8 cellular contexts compared by ENCODE assay signal in the genomic region with DNA sequence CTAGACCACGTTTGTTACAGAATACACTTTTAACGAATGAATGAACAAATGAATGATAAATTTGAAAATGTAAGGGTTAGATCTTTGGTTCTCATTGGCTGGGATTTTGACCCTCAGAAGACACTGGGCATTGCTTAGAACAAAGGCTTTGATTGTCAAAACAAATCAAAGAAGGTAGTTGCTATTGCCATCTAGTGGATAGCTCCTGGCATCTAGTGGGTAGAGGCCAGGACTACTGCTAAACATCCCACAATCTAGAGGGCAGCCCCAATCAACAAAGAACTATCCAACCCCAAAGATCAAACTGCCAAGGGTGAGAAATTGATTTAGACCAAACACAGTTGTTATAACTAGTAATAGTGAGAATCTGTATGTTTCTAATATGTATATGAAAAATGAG.
DNase-seq lines count a peak whose midpoint lies in the region; ATAC-seq, FAIRE-seq and TF ChIP-seq lines count a peak whose summit lies in the region.

No MANE protein-coding gene starts in this region.

- no peaks in the 10 kb centered on the region for H3K9me3 ChIP-seq in keratinocyte (ENCODE audit: control insufficient read depth, low read depth, low read length)

- H3K9me3 Mint-ChIP-seq in T-helper 2 cell treated with Interferon-gamma antibody and Interleukin-4, amounts not matched to agents 5 μg/mL and 100 μg/mL, for 36 hours: no peaks in the 10 kb centered on the region

- no peaks in the 10 kb centered on the region for H4K20me1 ChIP-seq in keratinocyte (ENCODE audit: control insufficient read depth, extremely low read depth, insufficient read depth, low read length)

- H3K4me3 ChIP-seq in keratinocyte (ENCODE audit: control insufficient read depth in 2 of 3, extremely low read depth in 1 of 3, insufficient read depth in 2 of 3, low read depth in 1 of 3, low read length in 3 of 3): no peak overlapping the region

- no peak overlapping the region for H3K9ac ChIP-seq in keratinocyte (ENCODE audit: control insufficient read depth, extremely low read depth, insufficient read depth, low read length)

- no peak for FAIRE-seq in keratinocyte (lab: Jason Lieb, UNC)

- H3K4me1 Mint-ChIP-seq in T-helper 2 cell treated with Interferon-gamma antibody and Interleukin-4, amounts not matched to agents 5 μg/mL and 100 μg/mL, for 36 hours (ENCODE audit: low read depth): no peaks in the 10 kb centered on the region

- peak; percentile 10 to 51 (median 26) for TF ChIP-seq CTCF in keratinocyte (optimal IDR thresholded peaks at IDR 0.05 in 1 of 3, IDR thresholded peaks at IDR 0.05 in 1 of 3, conservative IDR thresholded peaks at IDR 0.05 in 1 of 3; ENCODE audit: extremely low read depth in 1 of 3, insufficient read depth in 2 of 3, low read length in 3 of 3)

- H3K27ac ChIP-seq in keratinocyte (ENCODE audit: control insufficient read depth, insufficient read depth, low read length): no peak overlapping the region

- H3K4me1 ChIP-seq in keratinocyte (ENCODE audit: control insufficient read depth, extremely low read depth, insufficient read depth, low read length): no peaks in the 10 kb centered on the region

- no peaks in the 10 kb centered on the region for H3K36me3 ChIP-seq in keratinocyte (ENCODE audit: control insufficient read depth in 2 of 2, extremely low read depth in 1 of 2, insufficient read depth in 2 of 2, low read length in 2 of 2)

- dilution Hi-C loops in keratinocyte (cut with MboI; ENCODE audit: extremely low pct_ligation_motif_present, low sequenced_read_pairs): no loop called here

- no peak overlapping the region for H3K4me2 ChIP-seq in keratinocyte (ENCODE audit: control insufficient read depth, extremely low read depth, insufficient read depth, low read depth, low read length)

- no peaks in the 10 kb centered on the region for H3K27me3 Mint-ChIP-seq in T-helper 2 cell treated with Interferon-gamma antibody and Interleukin-4, amounts not matched to agents 5 μg/mL and 100 μg/mL, for 36 hours (ENCODE audit: low read depth)

- no peaks in the 10 kb centered on the region for H3K27me3 ChIP-seq in keratinocyte (ENCODE audit: control insufficient read depth, extremely low read depth, insufficient read depth, low read length)

- H2AFZ ChIP-seq in keratinocyte (ENCODE audit: control insufficient read depth, low read length): no peak overlapping the region

- no peak overlapping the region for H3K27ac Mint-ChIP-seq in T-helper 2 cell treated with Interferon-gamma antibody and Interleukin-4, amounts not matched to agents 5 μg/mL and 100 μg/mL, for 36 hours

- H3K4me3 Mint-ChIP-seq in T-helper 2 cell treated with Interferon-gamma antibody and Interleukin-4, amounts not matched to agents 5 μg/mL and 100 μg/mL, for 36 hours: no peak overlapping the region

- no peaks in the 10 kb centered on the region for H3K36me3 Mint-ChIP-seq in T-helper 2 cell treated with Interferon-gamma antibody and Interleukin-4, amounts not matched to agents 5 μg/mL and 100 μg/mL, for 36 hours (ENCODE audit: low read depth)

- no peaks in the 10 kb centered on the region for H3K9me1 ChIP-seq in keratinocyte (ENCODE audit: control insufficient read depth, extremely low read depth, insufficient read depth, low read length)

- DNase-seq in NCI-H146 (lab: John Stamatoyannopoulos, UW) (peak; percentile 36), NCI-H146 treated with DMSO at 0.1 percent for 48 hours (lab: John Stamatoyannopoulos, UW; ENCODE audit: unreplicated experiment) (no peak), NCI-H69 (lab: John Stamatoyannopoulos, UW) (peak; percentile 52), keratinocyte (ENCODE audit: low read depth, low spot score) (no peak), NCI-H2107 (lab: John Stamatoyannopoulos, UW) (no peak)
- DNase-seq in central memory CD4-positive, alpha-beta T cell: no peak
- DNase-seq in T-helper 2 cell treated with Interferon-gamma antibody and Interleukin-4, amounts not matched to agents 5 μg/mL and 100 μg/mL, for 36 hours (ENCODE audit: low spot score): no peak

- no peaks in the 10 kb centered on the region for H3K79me2 ChIP-seq in keratinocyte (ENCODE audit: control insufficient read depth, insufficient read depth, low read length)

- ATAC-seq in HG02798 (IDR thresholded peaks at IDR 0.05; ENCODE audit: poor library complexity, unreplicated experiment): peak; percentile 92

Comparison
In these comparisons a context has a peak if more than half of its experiments do, and no peak if none do; other contexts are left out.
1. DNase-seq: peak in NCI-H146 (single experiment) and NCI-H69 (single experiment); none in NCI-H146 treated with DMSO at 0.1 percent for 48 hours (single experiment), keratinocyte (single experiment), central memory CD4-positive, alpha-beta T cell (single experiment), T-helper 2 cell treated with Interferon-gamma antibody and Interleukin-4, amounts not matched to agents 5 μg/mL and 100 μg/mL, for 36 hours (single experiment) and NCI-H2107 (single experiment).